Comparison of ENCODE assay signal across 21 cellular contexts in the genomic region with DNA sequence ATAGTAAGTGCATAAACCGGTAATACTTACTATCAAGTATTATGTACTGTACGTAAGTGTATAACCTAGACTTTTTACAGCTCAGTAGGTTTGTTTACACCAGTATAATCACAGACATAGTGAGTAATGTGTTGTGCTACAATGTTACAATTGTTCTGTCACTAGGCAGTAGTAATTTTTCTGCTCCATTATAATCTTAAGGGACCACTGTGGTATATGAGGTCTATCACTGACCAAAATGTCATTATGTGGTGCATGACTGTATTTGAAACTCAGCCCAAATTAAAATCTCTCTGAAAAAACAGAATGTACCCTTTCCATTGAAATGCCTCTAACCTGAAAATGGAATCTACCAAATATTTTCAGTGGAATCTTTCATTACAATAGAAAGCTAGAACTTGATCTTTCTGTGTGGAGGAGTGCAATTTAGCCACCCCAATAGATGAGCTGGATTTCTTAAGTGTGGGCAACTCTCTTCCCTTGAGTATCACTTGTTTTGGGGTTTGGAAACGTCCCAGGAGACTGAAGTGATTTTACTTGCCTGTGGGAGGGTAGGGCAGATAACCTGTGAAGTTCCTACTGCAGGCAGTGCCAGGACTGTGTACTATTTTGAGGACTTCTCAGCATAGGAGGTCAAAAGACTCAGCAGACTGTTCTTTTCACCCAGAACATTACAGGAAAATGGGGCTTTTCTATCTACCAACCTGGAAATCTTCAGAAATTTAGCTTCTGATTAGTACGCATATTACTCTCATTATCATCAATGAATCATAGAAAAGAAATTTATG. TPM values are rescaled to one million over a fixed set of nuclear protein-coding genes. Genes with fewer than 3 reads are reported as not detected.
DNase-seq lines count a peak whose midpoint lies in the region; ATAC-seq, FAIRE-seq and TF ChIP-seq lines count a peak whose summit lies in the region.
"Had no signal": no experiment of that assay in that cellular context is flagged by ENCODE, and none has a peak within 500 bp of the region (broad histone marks: within the 10 kb centered on the region; RNA-seq: fewer than 3 reads in every experiment).

No MANE protein-coding gene starts in this region.

- H3K9me3 Mint-ChIP-seq in activated CD8-positive, alpha-beta memory T cell treated with anti-CD3 and anti-CD28 coated beads, Interleukin-2, amount 10 ng/mL, durations not matched to agents 7 days and 5 days (ENCODE audit: low read depth), result no peaks in the 10 kb centered on the region
- H3K9me3 Mint-ChIP-seq in activated naive CD8-positive, alpha-beta T cell treated with anti-CD3 and anti-CD28 coated beads, Interleukin-2, amount 10 ng/mL, durations not matched to agents 7 days and 5 days, result no peaks in the 10 kb centered on the region
- H3K9me3 Mint-ChIP-seq: effector memory CD8-positive, alpha-beta T cell; naive B cell had no signal

- H3K27ac ChIP-seq in prostate gland, result no peak overlapping the region
- no peak overlapping the region for H3K27ac ChIP-seq in Peyer's patch
- H3K27ac ChIP-seq: C4-2B, heart left ventricle, lower lobe of right lung, tibial artery had no signal

- 77% methylated on average over 4 of the region's 4 CpGs for WGBS in prostate gland

- CTCF ChIA-PET in activated CD8-positive, alpha-beta memory T cell treated with anti-CD3 and anti-CD28 coated beads, Interleukin-2, amount 10 ng/mL, durations not matched to agents 7 days and 5 days (lab: Charles Lee), result interaction anchor here (0.6 to 2.8 kb wide), 8 partner anchors 31 to 916 kb away, joined by 3 to 10 read pairs (median 4); no protein-coding TSS in a partner anchor

- TF ChIP-seq CTCF in prostate gland (IDR thresholded peaks at IDR 0.05), result no peak
- TF ChIP-seq CTCF in Peyer's patch (IDR thresholded peaks at IDR 0.05), result no peak

- H3K27me3 Mint-ChIP-seq in activated CD8-positive, alpha-beta memory T cell treated with anti-CD3 and anti-CD28 coated beads, Interleukin-2, amount 10 ng/mL, durations not matched to agents 7 days and 5 days, result no peaks in the 10 kb centered on the region
- H3K27me3 Mint-ChIP-seq in activated naive CD8-positive, alpha-beta T cell treated with anti-CD3 and anti-CD28 coated beads, Interleukin-2, amount 10 ng/mL, durations not matched to agents 7 days and 5 days, result no peaks in the 10 kb centered on the region
- H3K27me3 Mint-ChIP-seq: effector memory CD8-positive, alpha-beta T cell; naive B cell; progenitor cell of endocrine pancreas had no signal

- H3K36me3 Mint-ChIP-seq in activated CD8-positive, alpha-beta memory T cell treated with anti-CD3 and anti-CD28 coated beads, Interleukin-2, amount 10 ng/mL, durations not matched to agents 7 days and 5 days, result peaks cover 89% of the 10 kb centered on the region
- peaks cover 72% of the 10 kb centered on the region for H3K36me3 Mint-ChIP-seq in activated naive CD8-positive, alpha-beta T cell treated with anti-CD3 and anti-CD28 coated beads, Interleukin-2, amount 10 ng/mL, durations not matched to agents 7 days and 5 days

- peak overlapping the region; percentile 55 for H3K27ac Mint-ChIP-seq in activated CD8-positive, alpha-beta memory T cell treated with anti-CD3 and anti-CD28 coated beads, Interleukin-2, amount 10 ng/mL, durations not matched to agents 7 days and 5 days
- peak overlapping the region; percentile 13 for H3K27ac Mint-ChIP-seq in activated naive CD8-positive, alpha-beta T cell treated with anti-CD3 and anti-CD28 coated beads, Interleukin-2, amount 10 ng/mL, durations not matched to agents 7 days and 5 days
- H3K27ac Mint-ChIP-seq: progenitor cell of endocrine pancreas had no signal

- H3K4me1 ChIP-seq in prostate gland (replicated peaks) (no peaks in the 10 kb centered on the region), Peyer's patch (no peaks in the 10 kb centered on the region)
- H3K4me1 ChIP-seq: heart left ventricle, lower lobe of right lung had no signal

- POLR2A ChIA-PET in activated naive CD8-positive, alpha-beta T cell treated with anti-CD3 and anti-CD28 coated beads, Interleukin-2, amount 10 ng/mL, durations not matched to agents 7 days and 5 days (lab: Charles Lee), result interaction anchor here (1.0 to 1.8 kb wide), 2 partner anchors 13 to 59 kb away, joined by 3 to 4 read pairs; partner anchors contain the start of gene RASGRP1

- H3K9me3 ChIP-seq in prostate gland, result no peaks in the 10 kb centered on the region
- H3K9me3 ChIP-seq in Peyer's patch, result no peaks in the 10 kb centered on the region
- H3K9me3 ChIP-seq: heart left ventricle, lower lobe of right lung, tibial artery had no signal

- H3K4me3 ChIP-seq in prostate gland (no peak overlapping the region), Peyer's patch (no peak overlapping the region)
- H3K4me3 ChIP-seq: heart left ventricle, lower lobe of right lung, tibial artery had no signal

- TF ChIP-seq POLR2A in prostate gland (IDR thresholded peaks at IDR 0.05), result no peak
- TF ChIP-seq POLR2A in Peyer's patch (IDR thresholded peaks at IDR 0.05), result no peak

- H3K36me3 ChIP-seq in prostate gland, result no peaks in the 10 kb centered on the region
- H3K36me3 ChIP-seq in Peyer's patch, result no peaks in the 10 kb centered on the region
- H3K36me3 ChIP-seq: tibial artery had no signal

- no peak overlapping the region for H3K4me3 Mint-ChIP-seq in activated CD8-positive, alpha-beta memory T cell treated with anti-CD3 and anti-CD28 coated beads, Interleukin-2, amount 10 ng/mL, durations not matched to agents 7 days and 5 days
- H3K4me3 Mint-ChIP-seq in activated naive CD8-positive, alpha-beta T cell treated with anti-CD3 and anti-CD28 coated beads, Interleukin-2, amount 10 ng/mL, durations not matched to agents 7 days and 5 days, result no peak overlapping the region
- H3K4me3 Mint-ChIP-seq: effector memory CD8-positive, alpha-beta T cell; naive B cell had no signal

- no peak for ATAC-seq in activated CD8-positive, alpha-beta memory T cell treated with anti-CD3 and anti-CD28 coated beads, Interleukin-2, amount 10 ng/mL, durations not matched to agents 7 days and 5 days
- no peak for ATAC-seq in activated naive CD8-positive, alpha-beta T cell treated with anti-CD3 and anti-CD28 coated beads, Interleukin-2, amount 10 ng/mL, durations not matched to agents 7 days and 5 days (ENCODE audit: low read depth)
- ATAC-seq: effector memory CD8-positive, alpha-beta T cell; lower lobe of right lung had no signal

- no peak for DNase-seq in activated CD8-positive, alpha-beta memory T cell treated with anti-CD3 and anti-CD28 coated beads, Interleukin-2, amount 10 ng/mL, durations not matched to agents 7 days and 5 days
- DNase-seq in activated CD8-positive, alpha-beta memory T cell treated with anti-CD3 and anti-CD28 coated beads, Interleukin-2, amount 50 U/mL, for 4 hours, result no peak
- DNase-seq in GM19239 (ENCODE audit: insufficient read length, low spot score) (no peak), renal cortical epithelial cell (ENCODE audit: low read depth) (peak; percentile 26), COLO829 (ENCODE audit: low spot score) (no peak), prostate gland (ENCODE audit: low spot score) (no peak), Peyer's patch (no peak)
- DNase-seq in activated naive CD8-positive, alpha-beta T cell treated with anti-CD3 and anti-CD28 coated beads, Interleukin-2, amount 10 ng/mL, durations not matched to agents 7 days and 5 days, result no peak
- DNase-seq: ACHN; DMS79; effector memory CD8-positive, alpha-beta T cell; heart left ventricle; KG1; lower lobe of right lung; naive B cell; NCI-H2081 treated with DMSO at 0.1 percent for 48 hours; NCI-H526; SHP77 treated with DMSO at 0.1 percent for 48 hours; tibial artery had no signal

- intact Hi-C loops in prostate gland (cut with DNase I), result no loop called here

- FAIRE-seq in GM19239 (lab: Jason Lieb, UNC), result peak; percentile 4

- peaks cover 45% of the 10 kb centered on the region for H3K4me1 Mint-ChIP-seq in activated CD8-positive, alpha-beta memory T cell treated with anti-CD3 and anti-CD28 coated beads, Interleukin-2, amount 10 ng/mL, durations not matched to agents 7 days and 5 days
- H3K4me1 Mint-ChIP-seq in activated naive CD8-positive, alpha-beta T cell treated with anti-CD3 and anti-CD28 coated beads, Interleukin-2, amount 10 ng/mL, durations not matched to agents 7 days and 5 days, result peaks cover 20% of the 10 kb centered on the region
- H3K4me1 Mint-ChIP-seq: naive B cell had no signal

- H3K27me3 ChIP-seq in prostate gland (replicated peaks; ENCODE audit: insufficient read depth), result no peaks in the 10 kb centered on the region
- no peaks in the 10 kb centered on the region for H3K27me3 ChIP-seq in Peyer's patch
- H3K27me3 ChIP-seq: heart left ventricle, tibial artery had no signal

RNA-seq across cellular contexts. Expression of gene FAM98B, which starts 50.9 kb away (rescaled TPM):
- total RNA-seq in activated CD8-positive, alpha-beta memory T cell treated with anti-CD3 and anti-CD28 coated beads, Interleukin-2, amount 10 ng/mL, durations not matched to agents 7 days and 5 days, result 10 to 100 TPM; 34.8 to 41.4 TPM
- 10 to 100 TPM; 24.1 to 34.6 TPM for total RNA-seq in activated naive CD8-positive, alpha-beta T cell treated with anti-CD3 and anti-CD28 coated beads, Interleukin-2, amount 10 ng/mL, durations not matched to agents 7 days and 5 days
- 8.3 and 14.3 TPM in 2 replicates for total RNA-seq in renal cortical epithelial cell
- total RNA-seq in prostate gland, result 10 to 100 TPM in 1 of 2 donors, 1 to 10 TPM in 1; 9.8 to 27.0 TPM
- total RNA-seq in Peyer's patch, result 10 to 100 TPM in 1 of 4 donors, 1 to 10 TPM in 3; 7.7 to 10.5 (median 9.2) TPM

RNA-seq across cellular contexts. Expression of gene RASGRP1, which starts 59.7 kb away (rescaled TPM):
- total RNA-seq in activated CD8-positive, alpha-beta memory T cell treated with anti-CD3 and anti-CD28 coated beads, Interleukin-2, amount 10 ng/mL, durations not matched to agents 7 days and 5 days, result 100 to 1,000 TPM; 143 to 202 TPM
- total RNA-seq in activated naive CD8-positive, alpha-beta T cell treated with anti-CD3 and anti-CD28 coated beads, Interleukin-2, amount 10 ng/mL, durations not matched to agents 7 days and 5 days, result 100 to 1,000 TPM; 175 to 179 TPM
- total RNA-seq in renal cortical epithelial cell (12.1 and 16.3 TPM in 2 replicates), prostate gland (1 to 10 TPM in 1 of 2 donors, under 1 TPM in 1; 0.36 to 7.6 TPM), Peyer's patch (10 to 100 TPM in 1 of 4 donors, 1 to 10 TPM in 3; 1.6 to 10.7 (median 3.8) TPM)
